In the genomic region with DNA sequence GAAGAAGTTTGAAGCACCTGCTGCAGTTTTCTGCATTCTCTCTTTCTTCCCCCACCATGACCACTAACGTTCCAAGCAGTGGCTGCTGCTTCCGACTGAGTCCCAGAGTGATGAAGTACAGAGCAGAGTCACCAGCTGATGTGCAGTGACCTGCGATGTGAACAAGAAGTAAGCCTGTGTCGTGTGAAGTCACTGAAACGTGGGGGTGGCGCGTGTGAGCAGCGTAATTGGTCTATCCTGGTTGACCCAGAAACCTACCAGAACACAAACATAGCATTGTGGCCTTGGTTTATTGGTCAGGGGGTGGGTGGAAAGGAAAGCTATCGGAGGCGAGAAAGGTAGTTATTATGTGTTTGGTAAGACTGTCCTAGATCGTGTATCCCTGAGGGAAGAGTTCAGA, we compare ENCODE assay signal across 2 cellular contexts.
TF ChIP-seq lines count a peak whose summit lies in the region.

No MANE protein-coding gene starts in this region.

TF ChIP-seq in GM12878, 131 proteins besides CTCF, POLR2A, EP300 and RAD21:
- TF ChIP-seq EGR1 (IDR thresholded peaks at IDR 0.05; ENCODE audit: borderline replicate concordance in 1 of 2, low read depth in 2 of 2, low read length in 2 of 2) = 0 out of 3 replicates have a peak, but pooled peaks of 1 of the 2 experiments have one; percentile 20
- peak; percentile 10; the same call in 1 of the 2 replicates for TF ChIP-seq EED (IDR thresholded peaks at IDR 0.05; ENCODE audit: low read depth)
- TF ChIP-seq CREM (IDR thresholded peaks at IDR 0.05; ENCODE audit: low read depth) = peak; percentile 65; the same call in 1 of the 2 replicates
- TF ChIP-seq PAX5 (IDR thresholded peaks at IDR 0.05; ENCODE audit: borderline replicate concordance, low read depth, low read length) = 0 out of 2 replicates have a peak, but pooled peaks have one; percentile 14
- peak; percentile 39; the same call in 1 of the 2 replicates for TF ChIP-seq TAF1 (IDR thresholded peaks at IDR 0.05; ENCODE audit: borderline replicate concordance, low read depth, low read length)
- TF ChIP-seq CREB1 (IDR thresholded peaks at IDR 0.05; ENCODE audit: low read depth) = peak; percentile 89
- TF ChIP-seq ATF7 (IDR thresholded peaks at IDR 0.05; ENCODE audit: low read depth) = no peak
- TF ChIP-seq RUNX3 (IDR thresholded peaks at IDR 0.05; ENCODE audit: low read length) = peak; percentile 47
- no peak for TF ChIP-seq TCF7 (IDR thresholded peaks at IDR 0.05; ENCODE audit: borderline replicate concordance)

TF ChIP-seq in liver, 16 proteins besides CTCF, POLR2A, EP300 and RAD21:
- TF ChIP-seq YY1 (IDR thresholded peaks at IDR 0.05) = no peak
- TF ChIP-seq HNF4G (IDR thresholded peaks at IDR 0.05) = no peak
- TF ChIP-seq HNF4A (conservative IDR thresholded peaks at IDR 0.05) = peak; percentile 12 to 68
- TF ChIP-seq GABPA (IDR thresholded peaks at IDR 0.05 in 1 of 2, conservative IDR thresholded peaks at IDR 0.05 in 1 of 2) = no peak
- TF ChIP-seq, protein P1, sequence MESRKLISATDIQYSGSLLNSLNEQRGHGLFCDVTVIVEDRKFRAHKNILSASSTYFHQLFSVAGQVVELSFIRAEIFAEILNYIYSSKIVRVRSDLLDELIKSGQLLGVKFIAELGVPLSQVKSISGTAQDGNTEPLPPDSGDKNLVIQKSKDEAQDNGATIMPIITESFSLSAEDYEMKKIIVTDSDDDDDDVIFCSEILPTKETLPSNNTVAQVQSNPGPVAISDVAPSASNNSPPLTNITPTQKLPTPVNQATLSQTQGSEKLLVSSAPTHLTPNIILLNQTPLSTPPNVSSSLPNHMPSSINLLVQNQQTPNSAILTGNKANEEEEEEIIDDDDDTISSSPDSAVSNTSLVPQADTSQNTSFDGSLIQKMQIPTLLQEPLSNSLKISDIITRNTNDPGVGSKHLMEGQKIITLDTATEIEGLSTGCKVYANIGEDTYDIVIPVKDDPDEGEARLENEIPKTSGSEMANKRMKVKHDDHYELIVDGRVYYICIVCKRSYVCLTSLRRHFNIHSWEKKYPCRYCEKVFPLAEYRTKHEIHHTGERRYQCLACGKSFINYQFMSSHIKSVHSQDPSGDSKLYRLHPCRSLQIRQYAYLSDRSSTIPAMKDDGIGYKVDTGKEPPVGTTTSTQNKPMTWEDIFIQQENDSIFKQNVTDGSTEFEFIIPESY (IDR thresholded peaks at IDR 0.05) = no peak
- no peak for TF ChIP-seq ATF3 (IDR thresholded peaks at IDR 0.05)
- TF ChIP-seq JUND (IDR thresholded peaks at IDR 0.05) = no peak
- TF ChIP-seq EGR1 (IDR thresholded peaks at IDR 0.05; ENCODE audit: low read depth in 2 of 2) = peak in 1 of 2 donors; percentile 49
- no peak for TF ChIP-seq NR2F2 (IDR thresholded peaks at IDR 0.05)
- peak; percentile 85 for TF ChIP-seq SP1 (IDR thresholded peaks at IDR 0.05)
- TF ChIP-seq FOXA2 (IDR thresholded peaks at IDR 0.05) = no peak
- TF ChIP-seq, protein P2, sequence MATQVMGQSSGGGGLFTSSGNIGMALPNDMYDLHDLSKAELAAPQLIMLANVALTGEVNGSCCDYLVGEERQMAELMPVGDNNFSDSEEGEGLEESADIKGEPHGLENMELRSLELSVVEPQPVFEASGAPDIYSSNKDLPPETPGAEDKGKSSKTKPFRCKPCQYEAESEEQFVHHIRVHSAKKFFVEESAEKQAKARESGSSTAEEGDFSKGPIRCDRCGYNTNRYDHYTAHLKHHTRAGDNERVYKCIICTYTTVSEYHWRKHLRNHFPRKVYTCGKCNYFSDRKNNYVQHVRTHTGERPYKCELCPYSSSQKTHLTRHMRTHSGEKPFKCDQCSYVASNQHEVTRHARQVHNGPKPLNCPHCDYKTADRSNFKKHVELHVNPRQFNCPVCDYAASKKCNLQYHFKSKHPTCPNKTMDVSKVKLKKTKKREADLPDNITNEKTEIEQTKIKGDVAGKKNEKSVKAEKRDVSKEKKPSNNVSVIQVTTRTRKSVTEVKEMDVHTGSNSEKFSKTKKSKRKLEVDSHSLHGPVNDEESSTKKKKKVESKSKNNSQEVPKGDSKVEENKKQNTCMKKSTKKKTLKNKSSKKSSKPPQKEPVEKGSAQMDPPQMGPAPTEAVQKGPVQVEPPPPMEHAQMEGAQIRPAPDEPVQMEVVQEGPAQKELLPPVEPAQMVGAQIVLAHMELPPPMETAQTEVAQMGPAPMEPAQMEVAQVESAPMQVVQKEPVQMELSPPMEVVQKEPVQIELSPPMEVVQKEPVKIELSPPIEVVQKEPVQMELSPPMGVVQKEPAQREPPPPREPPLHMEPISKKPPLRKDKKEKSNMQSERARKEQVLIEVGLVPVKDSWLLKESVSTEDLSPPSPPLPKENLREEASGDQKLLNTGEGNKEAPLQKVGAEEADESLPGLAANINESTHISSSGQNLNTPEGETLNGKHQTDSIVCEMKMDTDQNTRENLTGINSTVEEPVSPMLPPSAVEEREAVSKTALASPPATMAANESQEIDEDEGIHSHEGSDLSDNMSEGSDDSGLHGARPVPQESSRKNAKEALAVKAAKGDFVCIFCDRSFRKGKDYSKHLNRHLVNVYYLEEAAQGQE (IDR thresholded peaks at IDR 0.05) = no peak
- no peak for TF ChIP-seq TAF1 (conservative IDR thresholded peaks at IDR 0.05)
- TF ChIP-seq FOXA1 (IDR thresholded peaks at IDR 0.05) = no peak
- TF ChIP-seq RXRA (IDR thresholded peaks at IDR 0.05) = peak; percentile 8 to 76
- no peak for TF ChIP-seq MAX (IDR thresholded peaks at IDR 0.05)
